Comparison of ENCODE assay signal across 11 cellular contexts in genomic region chr7:2261611-2262010, GRCh38. TPM values are rescaled to one million over a fixed set of nuclear protein-coding genes. Genes with fewer than 3 reads are reported as not detected.
A peak's percentile ranks its signal among the peaks of the same experiment; 100 is the strongest.
DNase-seq lines count a peak whose midpoint lies in the region; ATAC-seq and TF ChIP-seq lines count a peak whose summit lies in the region.
"Had no signal": no experiment of that assay in that cellular context is flagged by ENCODE, and none has a peak within 500 bp of the region (broad histone marks: within the 10 kb centered on the region; RNA-seq: fewer than 3 reads in every experiment).

No MANE protein-coding gene starts in this region.

- peaks cover 24% of the 10 kb centered on the region for H3K36me3 ChIP-seq in SJCRH30

- POLR2A ChIA-PET in MCF 10A (lab: Yijun Ruan, JAX) = interaction anchor here (1.3 kb wide), 1 partner anchor 19 kb away, joined by 3 read pairs; the partner anchor contains the start of genes MRM2 and NUDT1

- H3K9me3 Mint-ChIP-seq in activated naive CD4-positive, alpha-beta T cell treated with anti-CD3 and anti-CD28 coated beads, Interleukin-2, amount 10 ng/mL, durations not matched to agents 7 days and 5 days = no peaks in the 10 kb centered on the region
- H3K9me3 Mint-ChIP-seq in activated naive CD8-positive, alpha-beta T cell treated with anti-CD3 and anti-CD28 coated beads, Interleukin-2, amount 50 U/mL, for 24 hours = no peaks in the 10 kb centered on the region
- no peaks in the 10 kb centered on the region for H3K9me3 Mint-ChIP-seq in MCF 10A (ENCODE audit: unreplicated experiment)

- peaks cover 3% of the 10 kb centered on the region; the same call in 1 of the 2 replicates for H3K4me1 ChIP-seq in SJCRH30

- ATAC-seq in activated naive CD8-positive, alpha-beta T cell treated with anti-CD3 and anti-CD28 coated beads, Interleukin-2, amount 50 U/mL, for 24 hours = peak; percentile 47
- ATAC-seq in HG03039 (IDR thresholded peaks at IDR 0.05; ENCODE audit: unreplicated experiment) = no peak

- peaks cover 8% of the 10 kb centered on the region for H3K4me1 Mint-ChIP-seq in activated naive CD4-positive, alpha-beta T cell treated with anti-CD3 and anti-CD28 coated beads, Interleukin-2, amount 10 ng/mL, durations not matched to agents 7 days and 5 days
- H3K4me1 Mint-ChIP-seq in activated naive CD8-positive, alpha-beta T cell treated with anti-CD3 and anti-CD28 coated beads, Interleukin-2, amount 50 U/mL, for 24 hours = peaks cover 16% of the 10 kb centered on the region
- H3K4me1 Mint-ChIP-seq in MCF 10A (ENCODE audit: insufficient read depth, unreplicated experiment) = peaks cover 6% of the 10 kb centered on the region

- intact Hi-C loops in MCF 10A (cut with micrococcal nuclease) = no loop called here

- peak overlapping the region; percentile 71 for H3K27ac Mint-ChIP-seq in activated naive CD4-positive, alpha-beta T cell treated with anti-CD3 and anti-CD28 coated beads, Interleukin-2, amount 10 ng/mL, durations not matched to agents 7 days and 5 days
- H3K27ac Mint-ChIP-seq in activated naive CD8-positive, alpha-beta T cell treated with anti-CD3 and anti-CD28 coated beads, Interleukin-2, amount 50 U/mL, for 24 hours = peak overlapping the region; percentile 66
- no peak overlapping the region for H3K27ac Mint-ChIP-seq in MCF 10A (ENCODE audit: low read depth, unreplicated experiment)

- peak; percentile 28 for DNase-seq in activated naive CD4-positive, alpha-beta T cell treated with anti-CD3 and anti-CD28 coated beads, Interleukin-2, amount 10 ng/mL, durations not matched to agents 7 days and 5 days
- DNase-seq in activated naive CD4-positive, alpha-beta T cell (lab: John Stamatoyannopoulos, UW) = no peak
- DNase-seq in NOMO-1 (lab: John Stamatoyannopoulos, UW; ENCODE audit: unreplicated experiment in 2 of 2) (peak; percentile 25 to 68), MCF 10A (ENCODE audit: unreplicated experiment) (no peak), SJCRH30 (no peak)
- DNase-seq in activated naive CD8-positive, alpha-beta T cell treated with anti-CD3 and anti-CD28 coated beads, Interleukin-2, amount 50 U/mL, for 24 hours = peak; percentile 31
- DNase-seq in stimulated activated CD8-positive, alpha-beta memory T cell treated with anti-CD3 and anti-CD28 coated beads, Interleukin-7, amount 100 ng/mL, for 4 hours (ENCODE audit: low read depth in 2 of 2) = peak; percentile 21 to 26
- DNase-seq: H7, NCI-H2107, occipital lobe had no signal

- peaks cover 8% of the 10 kb centered on the region for H3K36me3 Mint-ChIP-seq in activated naive CD4-positive, alpha-beta T cell treated with anti-CD3 and anti-CD28 coated beads, Interleukin-2, amount 10 ng/mL, durations not matched to agents 7 days and 5 days
- H3K36me3 Mint-ChIP-seq in activated naive CD8-positive, alpha-beta T cell treated with anti-CD3 and anti-CD28 coated beads, Interleukin-2, amount 50 U/mL, for 24 hours (ENCODE audit: low read depth) = peaks cover 12% of the 10 kb centered on the region
- H3K36me3 Mint-ChIP-seq in MCF 10A (ENCODE audit: insufficient read depth, unreplicated experiment) = peaks cover 10% of the 10 kb centered on the region

- H3K27me3 ChIP-seq in SJCRH30 = no peaks in the 10 kb centered on the region

- H3K27ac ChIP-seq in SJCRH30 = no peak overlapping the region

- no TSS peak for BruUV-seq in MCF 10A (replicated peaks; lab: Mats Ljungman, UMichigan)

- no peak overlapping the region for H3K4me3 Mint-ChIP-seq in activated naive CD4-positive, alpha-beta T cell treated with anti-CD3 and anti-CD28 coated beads, Interleukin-2, amount 10 ng/mL, durations not matched to agents 7 days and 5 days
- H3K4me3 Mint-ChIP-seq in activated naive CD8-positive, alpha-beta T cell treated with anti-CD3 and anti-CD28 coated beads, Interleukin-2, amount 50 U/mL, for 24 hours = no peak overlapping the region
- H3K4me3 Mint-ChIP-seq in MCF 10A (ENCODE audit: unreplicated experiment) = no peak overlapping the region

- no peak for TF ChIP-seq CTCF in MCF 10A (IDR thresholded peaks at IDR 0.05; ENCODE audit: unreplicated experiment)

- H3K9me3 ChIP-seq in SJCRH30 (replicated peaks) = no peaks in the 10 kb centered on the region

- no peak overlapping the region for H3K4me3 ChIP-seq in SJCRH30

- CTCF ChIA-PET in activated naive CD4-positive, alpha-beta T cell treated with anti-CD3 and anti-CD28 coated beads, Interleukin-2, amount 10 ng/mL, durations not matched to agents 7 days and 5 days (lab: Charles Lee) = interaction anchor here (0.9 to 1.3 kb wide), 2 partner anchors 56 to 86 kb away, joined by 4 to 5 read pairs; no protein-coding TSS in a partner anchor
- CTCF ChIA-PET in MCF 10A (lab: Yijun Ruan, JAX) = no interaction called here

- no peaks in the 10 kb centered on the region for H3K27me3 Mint-ChIP-seq in activated naive CD4-positive, alpha-beta T cell treated with anti-CD3 and anti-CD28 coated beads, Interleukin-2, amount 10 ng/mL, durations not matched to agents 7 days and 5 days
- H3K27me3 Mint-ChIP-seq in activated naive CD8-positive, alpha-beta T cell treated with anti-CD3 and anti-CD28 coated beads, Interleukin-2, amount 50 U/mL, for 24 hours = no peaks in the 10 kb centered on the region
- no peaks in the 10 kb centered on the region for H3K27me3 Mint-ChIP-seq in MCF 10A (ENCODE audit: insufficient read depth, unreplicated experiment)

RNA-seq across cellular contexts. Expression of gene NUDT1, which starts 19.6 kb away (rescaled TPM):
- total RNA-seq in MCF 10A (2022) = 20.3 and 27.2 TPM in 2 replicates
- 71.2 and 91.3 TPM in 2 replicates for total RNA-seq in SJCRH30 (2014; rRNA removed; shearing (Covaris generic))

RNA-seq across cellular contexts. Expression of gene MRM2, which starts 19.6 kb away (rescaled TPM):
- 26.9 and 32.1 TPM in 2 replicates for total RNA-seq in MCF 10A (2022)
- total RNA-seq in SJCRH30 (2014; rRNA removed; shearing (Covaris generic)) = 39.6 and 42.4 TPM in 2 replicates

RNA-seq across cellular contexts. Expression of gene MAD1L1, which starts 28.9 kb away (rescaled TPM):
- total RNA-seq in MCF 10A (2022) = 25.2 and 32.0 TPM in 2 replicates
- 25.9 and 31.5 TPM in 2 replicates for total RNA-seq in SJCRH30 (2014; rRNA removed; shearing (Covaris generic))

RNA-seq across cellular contexts. Expression of gene SNX8, which starts 52.6 kb away (rescaled TPM):
- total RNA-seq in MCF 10A (2022) = 31.0 and 31.2 TPM in 2 replicates
- total RNA-seq in SJCRH30 (2014; rRNA removed; shearing (Covaris generic)) = 18.0 and 27.5 TPM in 2 replicates

Comparison
In these comparisons a context has a peak if more than half of its experiments do, and no peak if none do; other contexts are left out.
1. DNase-seq: peak in activated naive CD4-positive, alpha-beta T cell treated with anti-CD3 and anti-CD28 coated beads, Interleukin-2, amount 10 ng/mL, durations not matched to agents 7 days and 5 days (single experiment), NOMO-1 (2 of 2), activated naive CD8-positive, alpha-beta T cell treated with anti-CD3 and anti-CD28 coated beads, Interleukin-2, amount 50 U/mL, for 24 hours (single experiment) and stimulated activated CD8-positive, alpha-beta memory T cell treated with anti-CD3 and anti-CD28 coated beads, Interleukin-7, amount 100 ng/mL, for 4 hours (2 of 2); none in activated naive CD4-positive, alpha-beta T cell (0 of 4), MCF 10A (single experiment) and SJCRH30 (0 of 2).